17 cellular contexts compared by ENCODE assay signal in the genomic region with DNA sequence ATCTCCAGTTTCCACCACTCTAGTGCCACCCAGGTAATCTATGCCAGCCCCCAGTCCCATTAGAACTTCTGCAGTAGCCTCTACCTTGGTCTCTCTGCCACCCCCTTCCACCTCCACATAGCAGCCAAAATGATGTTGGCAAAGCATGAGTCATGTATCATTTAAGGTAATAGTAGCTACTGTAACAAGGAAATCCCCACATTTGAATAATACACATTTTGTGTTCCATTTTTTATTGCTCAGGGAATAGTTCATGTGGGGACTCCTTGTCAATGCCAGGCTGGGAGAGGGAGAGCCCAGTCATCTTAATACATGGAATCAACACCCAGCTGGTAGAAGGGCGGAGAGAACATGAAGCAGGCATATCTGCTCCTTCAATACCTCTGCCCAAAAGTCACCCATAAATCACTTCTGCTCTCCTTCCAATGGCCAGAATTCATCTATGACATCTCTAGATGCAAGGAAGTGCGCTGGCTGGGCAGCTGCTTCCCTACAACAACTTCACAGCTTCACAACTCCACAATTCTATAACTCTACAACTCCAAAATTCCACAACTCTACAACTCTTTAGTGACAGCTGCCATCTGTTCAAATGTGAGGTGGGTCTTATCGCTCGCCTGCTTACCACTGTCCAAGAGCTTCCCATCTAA.
A peak's percentile ranks its signal among the peaks of the same experiment; 100 is the strongest.
DNase-seq lines count a peak whose midpoint lies in the region; ATAC-seq and TF ChIP-seq lines count a peak whose summit lies in the region.
"Had no signal": no experiment of that assay in that cellular context is flagged by ENCODE, and none has a peak within 500 bp of the region (broad histone marks: within the 10 kb centered on the region; RNA-seq: fewer than 3 reads in every experiment).

No MANE protein-coding gene starts in this region.

- H3K9me3 ChIP-seq in mucosa of descending colon = no peaks in the 10 kb centered on the region
- H3K9me3 ChIP-seq: esophagus muscularis mucosa, prostate gland, SK-N-SH, spleen had no signal

- no peak overlapping the region for H3K4me3 ChIP-seq in mucosa of descending colon
- H3K4me3 ChIP-seq in lower leg skin (ENCODE audit: low read depth, poor library complexity, severe bottlenecking) = no peak overlapping the region
- H3K4me3 ChIP-seq: cardiac muscle cell, esophagus muscularis mucosa, GM23248, prostate gland, spleen had no signal

- H3K36me3 Mint-ChIP-seq in activated naive CD4-positive, alpha-beta T cell treated with anti-CD3 and anti-CD28 coated beads, Interleukin-2, amount 50 U/mL, for 24 hours = peaks cover 4% of the 10 kb centered on the region
- H3K36me3 Mint-ChIP-seq: naive thymus-derived CD8-positive, alpha-beta T cell had no signal

- no peak for TF ChIP-seq POLR2A in lower leg skin (IDR thresholded peaks at IDR 0.05)

- peak overlapping the region; percentile 11 for H3K4me3 Mint-ChIP-seq in activated naive CD4-positive, alpha-beta T cell treated with anti-CD3 and anti-CD28 coated beads, Interleukin-2, amount 50 U/mL, for 24 hours
- H3K4me3 Mint-ChIP-seq: naive thymus-derived CD8-positive, alpha-beta T cell had no signal

- H3K36me3 ChIP-seq in mucosa of descending colon (ENCODE audit: low read depth) = no peaks in the 10 kb centered on the region
- H3K36me3 ChIP-seq: cardiac muscle cell, esophagus muscularis mucosa, prostate gland, spleen had no signal

- TF ChIP-seq CTCF in mucosa of descending colon (IDR thresholded peaks at IDR 0.05) (no peak), lower leg skin (IDR thresholded peaks at IDR 0.05) (no peak)

- no peaks in the 10 kb centered on the region for H3K27me3 Mint-ChIP-seq in activated naive CD4-positive, alpha-beta T cell treated with anti-CD3 and anti-CD28 coated beads, Interleukin-2, amount 50 U/mL, for 24 hours

- intact Hi-C loops in mucosa of descending colon (cut with DNase I, micrococcal nuclease) = no loop called here
- intact Hi-C loops in lower leg skin (cut with DNase I; ENCODE audit: low total_unique reads) = no loop called here

- DNase-seq in stimulated activated CD4-positive, alpha-beta T cell treated with anti-CD3 and anti-CD28 coated beads, Interleukin-15, amount 100 ng/mL, for 24 hours = peak; percentile 20
- DNase-seq in stimulated activated CD4-positive, alpha-beta T cell treated with anti-CD3 and anti-CD28 coated beads, Interleukin-4, amount 100 ng/mL, for 1 hour = no peak
- DNase-seq in mucosa of descending colon = no peak
- no peak for DNase-seq in AML-193 (lab: John Stamatoyannopoulos, UW)
- DNase-seq in lower leg skin (ENCODE audit: low spot score in 2 of 2) = no peak
- DNase-seq: EL; GM23248; naive thymus-derived CD8-positive, alpha-beta T cell; SK-N-SH; spleen; T-helper 9 cell had no signal

- H3K4me1 Mint-ChIP-seq in activated naive CD4-positive, alpha-beta T cell treated with anti-CD3 and anti-CD28 coated beads, Interleukin-2, amount 50 U/mL, for 24 hours = peaks cover 26% of the 10 kb centered on the region

- H3K4me1 ChIP-seq in mucosa of descending colon (ENCODE audit: low read depth) = peaks cover 26% of the 10 kb centered on the region
- H3K4me1 ChIP-seq: prostate gland had no signal

- ATAC-seq in mucosa of descending colon (peak; percentile 77), HG02678 (IDR thresholded peaks at IDR 0.05; ENCODE audit: unreplicated experiment) (no peak)
- ATAC-seq: naive thymus-derived CD8-positive, alpha-beta T cell; Panc1 had no signal

- H3K9me3 Mint-ChIP-seq in activated naive CD4-positive, alpha-beta T cell treated with anti-CD3 and anti-CD28 coated beads, Interleukin-2, amount 50 U/mL, for 24 hours = no peaks in the 10 kb centered on the region
- H3K9me3 Mint-ChIP-seq: naive thymus-derived CD8-positive, alpha-beta T cell had no signal

- WGBS in lower leg skin, 2 donors = 57 to 70% methylated on average over 4 of the region's 4 CpGs

- peak overlapping the region; percentile 39 for H3K27ac Mint-ChIP-seq in activated naive CD4-positive, alpha-beta T cell treated with anti-CD3 and anti-CD28 coated beads, Interleukin-2, amount 50 U/mL, for 24 hours
- H3K27ac Mint-ChIP-seq: naive thymus-derived CD8-positive, alpha-beta T cell had no signal
